Comparison of ENCODE assay signal across 8 cellular contexts in genomic region chr2:27408601-27409320, GRCh38. TPM values are rescaled to one million over a fixed set of nuclear protein-coding genes. Genes with fewer than 3 reads are reported as not detected.
A peak's percentile ranks its signal among the peaks of the same experiment; 100 is the strongest.
DNase-seq lines count a peak whose midpoint lies in the region; ATAC-seq and TF ChIP-seq lines count a peak whose summit lies in the region.

No MANE protein-coding gene starts in this region.

- H3K9me3 ChIP-seq in ES-I3 (ENCODE audit: control insufficient read depth, insufficient read depth, low read length) = no peaks in the 10 kb centered on the region
- H3K9me3 ChIP-seq in osteoblast (ENCODE audit: low read depth, low read length) = no peaks in the 10 kb centered on the region

- TF ChIP-seq CTCF in WI38 (IDR thresholded peaks at IDR 0.05; ENCODE audit: low read depth, low read length) (no peak), foreskin fibroblast (IDR thresholded peaks at IDR 0.05; ENCODE audit: low read depth, low read length) (no peak), osteoblast (IDR thresholded peaks at IDR 0.05; ENCODE audit: extremely low read depth, low read depth, low read length) (no peak)

- H3K4me3 ChIP-seq in WI38 (ENCODE audit: low read depth, low read length) (peak overlapping the region; percentile 98), foreskin fibroblast (ENCODE audit: low read depth in 1 of 2, low read length in 2 of 2) (peak overlapping the region; percentile 67 to 97), osteoblast (ENCODE audit: insufficient read depth, low read length) (peak overlapping the region; percentile 94)

- peaks cover 56% of the 10 kb centered on the region for H3K79me2 ChIP-seq in osteoblast (ENCODE audit: insufficient read depth, low read length)

- ATAC-seq in GM19463 (IDR thresholded peaks at IDR 0.05; ENCODE audit: unreplicated experiment) (peak; percentile 24), HG03460 (IDR thresholded peaks at IDR 0.05; ENCODE audit: unreplicated experiment) (peak; percentile 34)

- peaks cover 21% of the 10 kb centered on the region for H4K20me1 ChIP-seq in osteoblast (ENCODE audit: insufficient read depth, low read length)

- H3K9ac ChIP-seq in ES-I3 (ENCODE audit: low read depth, low read length) = peak overlapping the region; percentile 97

- H3K36me3 ChIP-seq in ES-I3 (ENCODE audit: insufficient read depth, low read length) = peaks cover 2% of the 10 kb centered on the region; the same call in 1 of the 2 replicates
- peaks cover 13% of the 10 kb centered on the region for H3K36me3 ChIP-seq in osteoblast (ENCODE audit: insufficient read depth, low read length)

- no peaks in the 10 kb centered on the region for H3K4me1 ChIP-seq in ES-I3 (ENCODE audit: insufficient read depth, low read length)
- peaks cover 17% of the 10 kb centered on the region for H3K4me1 ChIP-seq in osteoblast (ENCODE audit: insufficient read depth, low read length)

- peak overlapping the region; percentile 68 for H3K27ac ChIP-seq in osteoblast (ENCODE audit: low read depth, low read length)

- peak overlapping the region; percentile 78 for H2AFZ ChIP-seq in osteoblast (ENCODE audit: low read length)

- peak overlapping the region; percentile 99 for H3K4me2 ChIP-seq in osteoblast (ENCODE audit: insufficient read depth, low read length)

- DNase-seq in foreskin fibroblast = peak in 1 of 2 donors; percentile 34
- peak; percentile 81 for DNase-seq in osteoblast (ENCODE audit: insufficient read length, low spot score, missing footprints)
- no peak for DNase-seq in NCI-H524 treated with DMSO at 0.1 percent for 48 hours (lab: John Stamatoyannopoulos, UW)
- no peak for DNase-seq in OCI-M2 (lab: John Stamatoyannopoulos, UW; ENCODE audit: unreplicated experiment)

- H3K27me3 ChIP-seq in osteoblast (ENCODE audit: insufficient read depth, low read length) = peaks cover 7% of the 10 kb centered on the region

RNA-seq across cellular contexts. Expression of gene PPM1G, which starts 0.6 kb away (rescaled TPM):
- total RNA-seq in osteoblast = 56.6 and 65.5 TPM in 2 replicates

RNA-seq across cellular contexts. Expression of gene NRBP1, which starts 19.7 kb away (rescaled TPM):
- 147 and 151 TPM in 2 replicates for total RNA-seq in osteoblast

RNA-seq across cellular contexts. Expression of gene ZNF513, which starts 28.2 kb away (rescaled TPM):
- total RNA-seq in osteoblast = 6.2 and 8.3 TPM in 2 replicates

RNA-seq across cellular contexts. Expression of gene KRTCAP3, which starts 33.4 kb away (rescaled TPM):
- total RNA-seq in osteoblast = under 0.01 and 0.72 TPM in 2 replicates

RNA-seq across cellular contexts. Expression of gene SNX17, which starts 38.3 kb away (rescaled TPM):
- total RNA-seq in osteoblast = 152 and 165 TPM in 2 replicates
